8 cellular contexts compared by ENCODE assay signal in the genomic region with DNA sequence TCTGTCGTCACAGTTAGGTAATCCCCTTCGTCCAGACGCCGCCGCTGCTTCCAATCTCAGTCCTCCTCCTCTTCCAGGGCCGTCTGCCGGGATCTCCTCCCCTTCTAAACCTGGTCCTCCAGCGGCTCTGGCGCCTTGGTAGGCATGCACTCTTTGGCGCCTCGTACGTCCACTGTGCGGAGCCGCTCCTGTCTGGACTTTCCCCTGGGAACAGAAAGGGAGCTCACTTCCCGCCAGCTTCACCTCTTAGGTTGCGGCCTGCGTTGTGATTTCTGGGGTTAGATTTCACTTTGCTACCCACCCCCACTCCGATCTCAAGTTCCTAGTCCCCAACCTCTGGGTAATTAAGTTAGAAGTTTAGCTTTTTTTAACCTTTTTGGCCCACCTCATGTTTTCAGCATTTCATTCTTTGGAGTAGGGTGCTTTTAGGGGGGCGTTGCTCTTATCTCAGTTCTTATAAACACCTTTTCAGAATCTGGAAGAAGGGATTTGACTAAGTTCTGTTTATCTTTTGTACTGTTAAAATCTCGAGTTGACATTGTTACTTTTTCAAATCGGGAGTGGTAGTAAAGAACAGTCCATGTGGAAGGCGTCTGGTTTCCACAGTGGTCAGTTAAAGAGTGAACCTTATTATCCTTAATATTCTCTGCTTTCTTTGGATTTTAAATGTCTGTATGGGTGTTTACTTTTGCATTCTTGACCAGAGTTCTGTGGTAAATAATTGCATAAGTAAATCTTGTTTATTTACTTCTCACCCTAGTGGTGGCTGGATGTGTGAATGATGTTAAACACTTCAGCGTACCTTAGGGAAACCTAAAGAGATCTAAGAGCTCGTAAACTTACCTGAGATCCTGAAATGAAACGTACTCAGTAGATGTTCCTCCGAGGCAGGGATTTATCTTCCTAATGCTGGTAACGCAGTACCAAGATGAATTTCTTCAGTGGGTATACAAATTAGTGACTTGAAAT. TPM values are rescaled to one million over a fixed set of nuclear protein-coding genes. Genes with fewer than 3 reads are reported as not detected.
DNase-seq lines count a peak whose midpoint lies in the region; ATAC-seq and TF ChIP-seq lines count a peak whose summit lies in the region.

No MANE protein-coding gene starts in this region.

- H3K4me1 ChIP-seq in OCI-LY1 (ENCODE audit: insufficient read depth, low read length, severe bottlenecking): peaks cover 32% of the 10 kb centered on the region
- peaks cover 14% of the 10 kb centered on the region for H3K4me1 ChIP-seq in colonic mucosa
- peaks cover 20% of the 10 kb centered on the region for H3K4me1 ChIP-seq in lower lobe of right lung
- peaks cover 3 to 37% (median 30%) of the 10 kb centered on the region in 4 donors for H3K4me1 ChIP-seq in transverse colon

- TF ChIP-seq POLR2A in transverse colon (IDR thresholded peaks at IDR 0.05): peak; percentile 47

- H4K20me1 ChIP-seq in OCI-LY1 (ENCODE audit: insufficient read depth, low read length): no peaks in the 10 kb centered on the region

- peak overlapping the region; percentile 96 to 98 for H3K4me3 Mint-ChIP-seq in CD14-positive monocyte

- TF ChIP-seq CTCF in CD14-positive monocyte (IDR thresholded peaks at IDR 0.05) (no peak), OCI-LY1 (IDR thresholded peaks at IDR 0.05; ENCODE audit: low read length) (peak; percentile 23; the same call in 1 of the 2 replicates), colonic mucosa (IDR thresholded peaks at IDR 0.05) (peak; percentile 15), lower lobe of right lung (IDR thresholded peaks at IDR 0.05) (no peak), transverse colon (IDR thresholded peaks at IDR 0.05) (peak in 3 of 5 experiments; percentile 8 to 39 (median 29))

- H3K79me2 ChIP-seq in OCI-LY1 (ENCODE audit: insufficient read depth, low read length): peaks cover 65% of the 10 kb centered on the region

- peaks cover 0 to 3% (median 2%) of the 10 kb centered on the region in 3 donors for H3K27me3 Mint-ChIP-seq in CD14-positive monocyte (ENCODE audit: low read depth in 3 of 3)

- TF ChIP-seq EP300 in transverse colon (IDR thresholded peaks at IDR 0.05; ENCODE audit: low read depth): no peak

- peaks cover 0 to 2% (median 0%) of the 10 kb centered on the region in 7 donors for H3K9me3 Mint-ChIP-seq in CD14-positive monocyte

- H3K36me3 ChIP-seq in OCI-LY1 (ENCODE audit: insufficient read depth, low read length): peaks cover 13% of the 10 kb centered on the region
- no peaks in the 10 kb centered on the region for H3K36me3 ChIP-seq in colonic mucosa
- H3K36me3 ChIP-seq in lower lobe of right lung: peaks cover 7% of the 10 kb centered on the region
- no peaks in the 10 kb centered on the region for H3K36me3 ChIP-seq in transverse colon

- peak overlapping the region; percentile 98 to 100 (median 99) for H3K27ac Mint-ChIP-seq in CD14-positive monocyte

- no peaks in the 10 kb centered on the region for H3F3A ChIP-seq in OCI-LY1 (ENCODE audit: insufficient read depth, low read length)

- H3K9me3 ChIP-seq in OCI-LY1 (ENCODE audit: low read length): no peaks in the 10 kb centered on the region
- no peaks in the 10 kb centered on the region for H3K9me3 ChIP-seq in colonic mucosa
- no peaks in the 10 kb centered on the region for H3K9me3 ChIP-seq in lower lobe of right lung
- H3K9me3 ChIP-seq in transverse colon: no peaks in the 10 kb centered on the region

- no peak overlapping the region for H2AFZ ChIP-seq in OCI-LY1 (ENCODE audit: low read length)

- in situ Hi-C loops in transverse colon (cut with MboI; ENCODE audit: low pct_ligation_motif_present in 1 of 4, low pct_unique_long_range_greater_than_20kb in 1 of 4, low sequenced_read_pairs in 3 of 4): loop anchor here in 1 of 4 donors (10.0 kb wide), 1 partner anchor 143 kb away; the partner anchor contains the start of gene GOLM2

- H3K27me3 ChIP-seq in OCI-LY1 (ENCODE audit: insufficient read depth, low read length) (no peaks in the 10 kb centered on the region), colonic mucosa (no peaks in the 10 kb centered on the region), lower lobe of right lung (ENCODE audit: low read depth) (no peaks in the 10 kb centered on the region), transverse colon (no peaks in the 10 kb centered on the region)

- H3K36me3 Mint-ChIP-seq in CD14-positive monocyte: peaks cover 3 to 12% of the 10 kb centered on the region in 2 donors

- 0 to 1% methylated on average over 10 to 27 of the region's 27 CpGs for WGBS in transverse colon (ENCODE audit: low coverage in 1 of 2), 2 donors

- DNase-seq in CD14-positive monocyte (ENCODE audit: low spot score) (no peak), colonic mucosa (peak; percentile 70), lower lobe of right lung (no peak), transverse colon (peak; percentile 69)
- no peak for DNase-seq in stimulated activated CD4-positive, alpha-beta T cell treated with anti-CD3 and anti-CD28 coated beads, Interleukin-2, amount 100 ng/mL, for 48 hours

- no peaks in the 10 kb centered on the region for H3K9me2 ChIP-seq in OCI-LY1 (ENCODE audit: low read depth, low read length)

- H3K4me3 ChIP-seq in OCI-LY1 (ENCODE audit: low read depth, low read length, poor library complexity, severe bottlenecking): peak overlapping the region; percentile 93
- H3K4me3 ChIP-seq in colonic mucosa: peak overlapping the region; percentile 80
- peak overlapping the region; percentile 95 for H3K4me3 ChIP-seq in lower lobe of right lung
- H3K4me3 ChIP-seq in transverse colon: peak overlapping the region; percentile 38 to 79 (median 76)

- H3K4me2 ChIP-seq in OCI-LY1 (ENCODE audit: low read length): peak overlapping the region; percentile 93

- ATAC-seq in GM18870 (IDR thresholded peaks at IDR 0.05; ENCODE audit: unreplicated experiment): peak; percentile 8
- peak; percentile 20 for ATAC-seq in HG03280 (IDR thresholded peaks at IDR 0.05; ENCODE audit: unreplicated experiment)
- ATAC-seq in lower lobe of right lung: peak; percentile 57 to 69

- H3K4me1 Mint-ChIP-seq in CD14-positive monocyte: peaks cover 36% of the 10 kb centered on the region

- peak overlapping the region; percentile 92 for H3K27ac ChIP-seq in OCI-LY1 (ENCODE audit: low read depth, low read length, poor library complexity, severe bottlenecking)
- H3K27ac ChIP-seq in colonic mucosa: peak overlapping the region; percentile 98
- H3K27ac ChIP-seq in lower lobe of right lung: peak overlapping the region; percentile 93
- H3K27ac ChIP-seq in transverse colon: peak overlapping the region; percentile 91 to 97 (median 95)

- peak overlapping the region; percentile 100 for H3K9ac ChIP-seq in OCI-LY1 (ENCODE audit: low read length)
- H3K9ac ChIP-seq in colonic mucosa (ENCODE audit: low read depth in 2 of 2, low read length in 2 of 2): peak overlapping the region; percentile 89 to 99

- intact Hi-C loops in CD14-positive monocyte (cut with micrococcal nuclease) (loop anchor here (5.0 kb wide), 3 partner anchors 109 to 141 kb away; partner anchors contain the start of genes EIF3J (in 1 of the 2) and GOLM2 (in 1 of the 2)), colonic mucosa (cut with DNase I) (loop anchor here (10.0 kb wide), 1 partner anchor 123 kb away; no protein-coding TSS in a partner anchor), lower lobe of right lung (cut with DNase I) (no loop called here), transverse colon (cut with DNase I; ENCODE audit: low total_unique reads) (loop anchor here (10.0 kb wide), 1 partner anchor 107 kb away; the partner anchor contains the start of gene EIF3J)

RNA-seq across cellular contexts. Expression of gene CTDSPL2, which starts 0.6 kb away (rescaled TPM):
- 10 to 100 TPM; 24.5 to 31.4 TPM for polyA plus RNA-seq in CD14-positive monocyte
- total RNA-seq in colonic mucosa: 10 to 100 TPM; 31.7 to 43.0 TPM
- 37.2 TPM for total RNA-seq in lower lobe of right lung
- total RNA-seq in transverse colon: 10 to 100 TPM; 52.0 to 84.8 (median 62.8) TPM

Comparison
In these comparisons a context has a peak if more than half of its experiments do, and no peak if none do; other contexts are left out.
1. DNase-seq: peak in colonic mucosa (single experiment) and transverse colon (single experiment); none in CD14-positive monocyte (single experiment), lower lobe of right lung (single experiment) and stimulated activated CD4-positive, alpha-beta T cell treated with anti-CD3 and anti-CD28 coated beads, Interleukin-2, amount 100 ng/mL, for 48 hours (0 of 2).
2. CTCF ChIP-seq: peak in OCI-LY1 (single experiment), colonic mucosa (single experiment) and transverse colon (3 of 5); none in CD14-positive monocyte (single experiment) and lower lobe of right lung (single experiment).
3. ATAC-seq: peak in every context shown above with its lines; median percentile 63 in lower lobe of right lung; 20 in HG03280; 8 in GM18870.
4. Peak in every context shown above with its lines, with median percentiles within 50 percentile points of each other: H3K27ac ChIP-seq and H3K4me3 ChIP-seq.